1 cellular context compared by ENCODE assay signal in the genomic region with DNA sequence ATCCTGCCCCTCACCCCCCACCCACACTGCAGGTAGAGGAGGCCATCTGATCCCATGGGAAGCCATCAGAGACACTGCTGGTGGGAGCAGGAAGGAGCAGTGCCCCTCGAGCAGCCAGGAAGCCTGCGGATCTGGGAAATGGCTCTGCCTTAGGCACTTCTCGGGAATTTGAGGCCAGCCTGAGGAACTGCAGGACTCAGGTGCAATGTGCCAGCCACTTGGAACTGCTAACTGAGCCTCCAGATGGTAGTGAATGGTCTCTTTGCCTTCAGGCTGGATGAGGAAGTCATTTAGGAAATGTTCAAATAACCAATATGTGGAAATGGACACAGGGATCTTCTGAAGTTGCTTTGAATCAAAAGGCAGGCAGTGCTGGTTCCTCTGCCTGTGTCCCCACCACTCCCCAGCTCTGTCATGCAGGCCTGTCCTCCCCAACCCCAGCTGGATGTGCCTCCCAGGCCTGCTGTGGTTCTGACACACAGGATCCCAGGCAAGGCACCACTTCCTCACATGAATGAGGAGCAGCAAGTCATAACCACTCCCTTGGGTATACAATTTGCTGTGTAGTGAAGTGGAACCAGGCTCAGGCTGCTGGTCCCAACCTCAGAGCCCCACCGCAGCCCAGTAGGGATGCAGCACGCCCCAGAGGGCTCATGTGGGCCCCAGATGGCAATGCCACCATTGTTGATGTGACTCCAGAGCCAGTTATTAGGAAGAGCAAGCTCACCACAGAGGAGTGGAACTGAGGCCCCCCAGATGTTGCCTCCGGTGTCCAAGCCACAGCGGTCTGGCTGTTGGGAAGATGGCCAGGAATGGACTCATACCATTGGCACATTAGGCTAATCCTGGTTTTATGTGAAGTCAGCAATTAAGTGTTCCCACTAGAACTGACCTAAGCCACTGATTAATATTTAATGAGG.
TF ChIP-seq lines count a peak whose summit lies in the region.

No MANE protein-coding gene starts in this region.

TF ChIP-seq in endothelial cell of umbilical vein, 7 proteins besides CTCF, POLR2A, EP300 and RAD21 (continued from another document):
- TF ChIP-seq, protein P1, sequence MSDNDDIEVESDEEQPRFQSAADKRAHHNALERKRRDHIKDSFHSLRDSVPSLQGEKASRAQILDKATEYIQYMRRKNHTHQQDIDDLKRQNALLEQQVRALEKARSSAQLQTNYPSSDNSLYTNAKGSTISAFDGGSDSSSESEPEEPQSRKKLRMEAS (IDR thresholded peaks at IDR 0.05; ENCODE audit: insufficient read depth, insufficient read length), result no peak
